1 cellular context compared by ENCODE assay signal in the genomic region with DNA sequence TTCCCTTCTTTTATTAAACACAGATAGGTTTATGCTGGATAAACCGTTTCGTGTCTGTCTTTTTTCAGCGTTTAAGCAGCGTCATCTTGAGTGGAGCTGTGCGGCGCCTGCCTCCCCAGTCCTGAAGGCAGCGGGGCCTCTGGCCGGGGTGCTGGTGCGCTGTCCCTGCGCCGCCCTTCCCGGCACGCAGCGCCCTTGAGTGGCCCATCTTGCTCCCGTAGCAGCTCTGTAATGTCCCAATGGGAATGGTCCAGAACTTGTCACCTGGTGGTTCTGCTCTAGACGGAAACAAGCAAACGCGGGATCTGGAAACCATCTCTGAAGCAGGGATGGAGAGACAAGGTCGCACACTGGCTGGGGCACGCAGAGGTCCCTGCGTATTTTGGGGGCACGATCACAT.
TF ChIP-seq lines count a peak whose summit lies in the region.

No MANE protein-coding gene starts in this region.

TF ChIP-seq in HepG2, 621 proteins besides CTCF, POLR2A, EP300 and RAD21:
- no peak for TF ChIP-seq CCAR2 (optimal IDR thresholded peaks at IDR 0.05; ENCODE audit: low read depth, low read length)
